In genomic region chr1:20473894-20474293, GRCh38 we compare ENCODE assay signal across 16 cellular contexts. TPM values are rescaled to one million over a fixed set of nuclear protein-coding genes. Genes with fewer than 3 reads are reported as not detected.
A peak's percentile ranks its signal among the peaks of the same experiment; 100 is the strongest.
DNase-seq lines count a peak whose midpoint lies in the region; ATAC-seq, FAIRE-seq and TF ChIP-seq lines count a peak whose summit lies in the region.
"Had no signal": no experiment of that assay in that cellular context is flagged by ENCODE, and none has a peak within 500 bp of the region (broad histone marks: within the 10 kb centered on the region; RNA-seq: fewer than 3 reads in every experiment).

No MANE protein-coding gene starts in this region.

- TF ChIP-seq POLR2A in K562 (conservative IDR thresholded peaks at IDR 0.05) = no peak

- H3K9me3 Mint-ChIP-seq in nephron (no peaks in the 10 kb centered on the region), progenitor cell of endocrine pancreas (ENCODE audit: low read depth) (no peaks in the 10 kb centered on the region)

- TF ChIP-seq RAD21 in K562 (CRISPR knock-in tag; conservative IDR thresholded peaks at IDR 0.05 in 1 of 2, IDR thresholded peaks at IDR 0.05 in 1 of 2) = no peak

- H3K27me3 ChIP-seq in K562 (ENCODE audit: control insufficient read depth in 2 of 2, insufficient read depth in 2 of 2, low read length in 2 of 2) (peaks cover 3 to 42% of the 10 kb centered on the region in 2 experiments), left ventricle myocardium inferior (ENCODE audit: low read depth) (peaks cover 65% of the 10 kb centered on the region)
- H3K27me3 ChIP-seq: SJSA1 had no signal

- no peak overlapping the region for H3K27ac ChIP-seq in K562 (ENCODE audit: extremely low read depth, low read depth, low read length)
- H3K27ac ChIP-seq in left ventricle myocardium inferior (replicated peaks) = no peak overlapping the region
- H3K27ac ChIP-seq: BLaER1, SJSA1 had no signal

- TF ChIP-seq CTCF in K562 (IDR thresholded peaks at IDR 0.05 in 2 of 3, conservative IDR thresholded peaks at IDR 0.05 in 1 of 3; ENCODE audit: insufficient read depth in 2 of 3, low read depth in 1 of 3, low read length in 3 of 3) = no peak
- no peak for TF ChIP-seq CTCF in nephron (IDR thresholded peaks at IDR 0.05; ENCODE audit: unreplicated experiment in 3 of 3)
- TF ChIP-seq CTCF in progenitor cell of endocrine pancreas (IDR thresholded peaks at IDR 0.05; ENCODE audit: unreplicated experiment) = no peak
- TF ChIP-seq CTCF in left ventricle myocardium inferior (IDR thresholded peaks at IDR 0.05; ENCODE audit: borderline replicate concordance) = no peak

- H3K79me2 ChIP-seq in K562 (ENCODE audit: control insufficient read depth, insufficient read depth, low read length) = no peaks in the 10 kb centered on the region

- TF ChIP-seq EP300 in K562 (IDR thresholded peaks at IDR 0.05; ENCODE audit: low read length) = no peak

- no peak overlapping the region for H2AFZ ChIP-seq in K562 (ENCODE audit: low read depth, low read length)

- POLR2A ChIA-PET in K562 (lab: Yijun Ruan, JAX) = interaction anchor here (0.6 to 1.2 kb wide), 2 partner anchors 9 to 58 kb away, joined by 3 to 4 read pairs; no protein-coding TSS in a partner anchor

- H3K9me1 ChIP-seq in K562 (ENCODE audit: control insufficient read depth, insufficient read depth, low read length) = no peaks in the 10 kb centered on the region

- in situ Hi-C loops in K562 (cut with MboI) = no loop called here

- peak overlapping the region in 1 of 3 experiments; percentile 70 for H3K27ac Mint-ChIP-seq in nephron
- peak overlapping the region; percentile 76 for H3K27ac Mint-ChIP-seq in progenitor cell of endocrine pancreas
- H3K27ac Mint-ChIP-seq: CD4-positive, CD25-positive, alpha-beta regulatory T cell; IgD-negative memory B cell had no signal

- H3K4me3 ChIP-seq in K562 (no peak overlapping the region), left ventricle myocardium inferior (no peak overlapping the region)
- H3K4me3 ChIP-seq: BLaER1, SJSA1 had no signal

- peak overlapping the region in 2 of 3 experiments; percentile 20 to 47 for H3K4me3 Mint-ChIP-seq in nephron
- no peak overlapping the region for H3K4me3 Mint-ChIP-seq in progenitor cell of endocrine pancreas (ENCODE audit: low read depth)
- H3K4me3 Mint-ChIP-seq: CD4-positive, CD25-positive, alpha-beta regulatory T cell had no signal

- no peaks in the 10 kb centered on the region for H3K36me3 ChIP-seq in ES-I3 (ENCODE audit: insufficient read depth, low read length)
- H3K36me3 ChIP-seq in K562 (ENCODE audit: control insufficient read depth, insufficient read depth, low read length) = no peaks in the 10 kb centered on the region
- no peaks in the 10 kb centered on the region for H3K36me3 ChIP-seq in left ventricle myocardium inferior
- H3K36me3 ChIP-seq: BLaER1, SJSA1 had no signal

- ATAC-seq in K562 (no peak), sciatic nerve (no peak)

- DNase-seq in K562 (ENCODE audit: extremely low read depth in 1 of 4, low spot score in 3 of 4) (no peak), progenitor cell of endocrine pancreas (ENCODE audit: low spot score, unreplicated experiment) (no peak), left ventricle myocardium inferior (no peak), sciatic nerve (ENCODE audit: low spot score) (no peak), NCI-H1436 treated with DMSO at 0.1 percent for 48 hours (lab: John Stamatoyannopoulos, UW) (no peak)
- DNase-seq: CD4-positive, CD25-positive, alpha-beta regulatory T cell; NCI-H1048; NCI-H1694 treated with DMSO at 0.1 percent for 48 hours; NCI-H2081; NCI-H526 treated with DMSO at 0.1 percent for 48 hours had no signal

- WGBS in K562 (ENCODE audit: insufficient coverage, low coverage, missing lambda C conversion rate) = 25% methylated on average over 4 of the region's 4 CpGs

- CTCF ChIA-PET in K562 (lab: Yijun Ruan, JAX; ENCODE audit: low intra/inter-chr PET ratio) = no interaction called here

- 0 out of 2 replicates have a peak overlapping the region, but pooled peaks have one; percentile 31 for H3K9ac ChIP-seq in ES-I3 (ENCODE audit: low read depth, low read length)
- H3K9ac ChIP-seq in K562 (ENCODE audit: insufficient read depth in 1 of 2, low read depth in 2 of 2, low read length in 2 of 2) = no peak overlapping the region
- H3K9ac ChIP-seq: BLaER1 had no signal

- H3K4me1 ChIP-seq in ES-I3 (ENCODE audit: insufficient read depth, low read length) = peaks cover 15% of the 10 kb centered on the region
- H3K4me1 ChIP-seq in K562 (replicated peaks in 1 of 2; ENCODE audit: control insufficient read depth in 2 of 2, insufficient read depth in 2 of 2, low read length in 2 of 2) = peaks cover 5 to 14% of the 10 kb centered on the region in 2 experiments; a peak in 4 of 5 replicates
- peaks cover 24% of the 10 kb centered on the region for H3K4me1 ChIP-seq in left ventricle myocardium inferior
- H3K4me1 ChIP-seq: BLaER1 had no signal

- H3K27me3 Mint-ChIP-seq in nephron (ENCODE audit: low read depth) (peaks cover 29% of the 10 kb centered on the region), progenitor cell of endocrine pancreas (no peaks in the 10 kb centered on the region)

- H3K36me3 Mint-ChIP-seq in nephron (ENCODE audit: low read depth) (no peaks in the 10 kb centered on the region), progenitor cell of endocrine pancreas (ENCODE audit: insufficient read depth) (no peaks in the 10 kb centered on the region)
- H3K36me3 Mint-ChIP-seq: CD4-positive, CD25-positive, alpha-beta regulatory T cell; IgD-negative memory B cell had no signal

- FAIRE-seq in K562 (lab: Jason Lieb, UNC) = no peak
- FAIRE-seq: G401.6 had no signal

- BruUV-seq in K562 (replicated peaks; lab: Mats Ljungman, UMichigan) = no TSS peak

- H3K4me1 Mint-ChIP-seq in nephron (peaks cover 39% of the 10 kb centered on the region), progenitor cell of endocrine pancreas (ENCODE audit: low read depth) (peaks cover 36% of the 10 kb centered on the region)
- H3K4me1 Mint-ChIP-seq: CD4-positive, CD25-positive, alpha-beta regulatory T cell had no signal

- intact Hi-C loops in K562 (cut with micrococcal nuclease) (no loop called here), left ventricle myocardium inferior (cut with micrococcal nuclease) (no loop called here), sciatic nerve (cut with DNase I) (no loop called here)

- no peaks in the 10 kb centered on the region; the same call in 1 of the 2 replicates for H4K20me1 ChIP-seq in K562 (replicated peaks; ENCODE audit: control insufficient read depth, insufficient read depth, low read length)
- H4K20me1 ChIP-seq: BLaER1 had no signal

- H3K9me3 ChIP-seq in ES-I3 (ENCODE audit: control insufficient read depth, insufficient read depth, low read length) (no peaks in the 10 kb centered on the region), K562 (replicated peaks; ENCODE audit: control insufficient read depth, insufficient read depth, low read depth, low read length) (no peaks in the 10 kb centered on the region), left ventricle myocardium inferior (replicated peaks) (no peaks in the 10 kb centered on the region)
- H3K9me3 ChIP-seq: BLaER1, SJSA1 had no signal

- no peak overlapping the region for H3K4me2 ChIP-seq in K562 (ENCODE audit: insufficient read depth, low read length)
- H3K4me2 ChIP-seq: BLaER1 had no signal

RNA-seq across cellular contexts. Expression of gene CAMK2N1, which starts 12.1 kb away (rescaled TPM):
- 1.1 and 1.2 TPM in 2 replicates for total RNA-seq in K562 (2011; cell fraction: chromatin; rRNA removed; ENCODE audit: low replicate concordance)
- 0.17 and 1.2 TPM in 2 replicates for total RNA-seq in K562 (2011; cell fraction: nucleolus; rRNA removed)
- total RNA-seq in K562 (2011; cell fraction: nucleoplasm; rRNA removed) = 0.81 and 2.7 TPM in 2 replicates
- total RNA-seq in K562 (2014; rRNA removed) (0.09 and 0.24 TPM in 2 replicates), K562 (2014; rRNA removed; fragmentation: Illumina TruSeq; extraction: Trizol) (0.15 and 0.22 TPM in 2 replicates), K562 (2015; rRNA removed; fragmentation: Illumina TruSeq; extraction: Trizol) (0.15 and 0.25 TPM in 2 replicates), K562 (2021) (1.4 and 2.1 TPM in 2 replicates), progenitor cell of endocrine pancreas (67.2 and 69.2 TPM in 2 replicates), left ventricle myocardium inferior (7.9 TPM), sciatic nerve (8.2 TPM)
- polyA plus RNA-seq in K562 (2011; rRNA removed) (0.27 and 0.47 TPM in 2 replicates), K562 (2014; fragmentation: Illumina TruSeq; extraction: Trizol) (0.74 and 1.1 TPM in 2 replicates), K562 (2014; fragmentation: Nextera tagmentation; extraction: Ambion mirVana) (under 1 TPM; 0.20 to 0.34 TPM), K562 (2014; rRNA removed) (0.45 and 0.52 TPM in 2 replicates)
- 0.27 and 0.28 TPM in 2 replicates for polyA plus RNA-seq in K562 (2011; cell fraction: cytosol; rRNA removed)
- polyA plus RNA-seq in K562 (2011; cell fraction: nucleus; rRNA removed) = 0.32 and 0.84 TPM in 2 replicates
- 1.7 and 2.2 TPM in 2 replicates for polyA plus RNA-seq in K562 (2012)
- 0.24 and 0.32 TPM in 2 replicates for polyA minus RNA-seq in K562 (2011; rRNA and poly(A)+ RNA removed)
- 0.38 and 0.55 TPM in 2 replicates for polyA minus RNA-seq in K562 (2011; cell fraction: cytosol; rRNA and poly(A)+ RNA removed)
- polyA minus RNA-seq in K562 (2011; cell fraction: nucleus; rRNA and poly(A)+ RNA removed) = 0.11 and 0.27 TPM in 2 replicates

RNA-seq across cellular contexts. Expression of gene MUL1, which starts 34.1 kb away (rescaled TPM):
- 13.4 and 41.5 TPM in 2 replicates for total RNA-seq in K562 (2011; cell fraction: chromatin; rRNA removed; ENCODE audit: low replicate concordance)
- total RNA-seq in K562 (2011; cell fraction: nucleolus; rRNA removed) = 54.0 and 57.2 TPM in 2 replicates
- total RNA-seq in K562 (2011; cell fraction: nucleoplasm; rRNA removed) = 39.6 and 40.0 TPM in 2 replicates
- total RNA-seq in K562 (2014; rRNA removed) (20.1 and 25.0 TPM in 2 replicates), K562 (2014; rRNA removed; fragmentation: Illumina TruSeq; extraction: Trizol) (12.7 and 14.5 TPM in 2 replicates), K562 (2015; rRNA removed; fragmentation: Illumina TruSeq; extraction: Trizol) (18.6 and 18.7 TPM in 2 replicates), K562 (2021) (32.9 and 34.6 TPM in 2 replicates), progenitor cell of endocrine pancreas (23.2 and 25.1 TPM in 2 replicates), left ventricle myocardium inferior (45.0 TPM), sciatic nerve (20.6 TPM)
- polyA plus RNA-seq in K562 (2011; rRNA removed) (19.3 and 21.6 TPM in 2 replicates), K562 (2014; fragmentation: Illumina TruSeq; extraction: Trizol) (26.2 and 26.5 TPM in 2 replicates), K562 (2014; fragmentation: Nextera tagmentation; extraction: Ambion mirVana) (10 to 100 TPM; 10.4 to 14.7 TPM), K562 (2014; rRNA removed) (22.0 and 23.7 TPM in 2 replicates)
- polyA plus RNA-seq in K562 (2011; cell fraction: cytosol; rRNA removed) = 22.4 and 29.8 TPM in 2 replicates
- 16.2 and 16.7 TPM in 2 replicates for polyA plus RNA-seq in K562 (2011; cell fraction: nucleus; rRNA removed)
- polyA plus RNA-seq in K562 (2012) = 25.8 and 26.7 TPM in 2 replicates
- polyA minus RNA-seq in K562 (2011; rRNA and poly(A)+ RNA removed) = 14.0 and 16.3 TPM in 2 replicates
- 16.0 and 19.4 TPM in 2 replicates for polyA minus RNA-seq in K562 (2011; cell fraction: cytosol; rRNA and poly(A)+ RNA removed)
- 10.5 and 15.2 TPM in 2 replicates for polyA minus RNA-seq in K562 (2011; cell fraction: nucleus; rRNA and poly(A)+ RNA removed)
